4 cellular contexts compared by ENCODE assay signal in the genomic region with DNA sequence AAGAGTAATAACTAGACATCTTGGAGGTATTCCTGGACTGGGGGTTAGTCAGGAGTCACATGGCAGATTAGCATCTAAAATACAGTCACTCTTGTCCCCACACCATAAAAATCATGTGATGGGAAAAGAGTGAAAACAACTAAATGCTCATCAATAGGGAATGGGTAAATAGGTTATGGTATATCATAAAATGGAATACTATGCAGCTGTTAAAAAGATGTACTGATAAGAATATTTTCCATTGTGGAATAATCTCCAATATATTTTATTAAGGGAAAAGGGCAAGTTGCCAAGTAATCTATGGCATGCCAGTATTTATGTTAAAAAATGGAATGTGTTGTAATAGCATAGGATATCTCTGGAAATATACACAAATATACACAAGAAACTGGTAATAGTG.
TF ChIP-seq lines count a peak whose summit lies in the region.

No MANE protein-coding gene starts in this region.

TF ChIP-seq in SK-N-SH treated with all-trans-retinoic acid at 6 μM for 48 hours, 23 proteins besides CTCF, POLR2A, EP300 and RAD21 (continued from another document):
- peak; percentile 99 for TF ChIP-seq ZNF8 (CRISPR knock-in tag; IDR thresholded peaks at IDR 0.05)

TF ChIP-seq in SK-N-SH, 30 proteins besides CTCF, POLR2A, EP300 and RAD21:
- TF ChIP-seq, protein P1, sequence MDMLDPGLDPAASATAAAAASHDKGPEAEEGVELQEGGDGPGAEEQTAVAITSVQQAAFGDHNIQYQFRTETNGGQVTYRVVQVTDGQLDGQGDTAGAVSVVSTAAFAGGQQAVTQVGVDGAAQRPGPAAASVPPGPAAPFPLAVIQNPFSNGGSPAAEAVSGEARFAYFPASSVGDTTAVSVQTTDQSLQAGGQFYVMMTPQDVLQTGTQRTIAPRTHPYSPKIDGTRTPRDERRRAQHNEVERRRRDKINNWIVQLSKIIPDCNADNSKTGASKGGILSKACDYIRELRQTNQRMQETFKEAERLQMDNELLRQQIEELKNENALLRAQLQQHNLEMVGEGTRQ (IDR thresholded peaks at IDR 0.05; ENCODE audit: borderline replicate concordance, low read depth, low read length), result no peak
- TF ChIP-seq, protein P2, sequence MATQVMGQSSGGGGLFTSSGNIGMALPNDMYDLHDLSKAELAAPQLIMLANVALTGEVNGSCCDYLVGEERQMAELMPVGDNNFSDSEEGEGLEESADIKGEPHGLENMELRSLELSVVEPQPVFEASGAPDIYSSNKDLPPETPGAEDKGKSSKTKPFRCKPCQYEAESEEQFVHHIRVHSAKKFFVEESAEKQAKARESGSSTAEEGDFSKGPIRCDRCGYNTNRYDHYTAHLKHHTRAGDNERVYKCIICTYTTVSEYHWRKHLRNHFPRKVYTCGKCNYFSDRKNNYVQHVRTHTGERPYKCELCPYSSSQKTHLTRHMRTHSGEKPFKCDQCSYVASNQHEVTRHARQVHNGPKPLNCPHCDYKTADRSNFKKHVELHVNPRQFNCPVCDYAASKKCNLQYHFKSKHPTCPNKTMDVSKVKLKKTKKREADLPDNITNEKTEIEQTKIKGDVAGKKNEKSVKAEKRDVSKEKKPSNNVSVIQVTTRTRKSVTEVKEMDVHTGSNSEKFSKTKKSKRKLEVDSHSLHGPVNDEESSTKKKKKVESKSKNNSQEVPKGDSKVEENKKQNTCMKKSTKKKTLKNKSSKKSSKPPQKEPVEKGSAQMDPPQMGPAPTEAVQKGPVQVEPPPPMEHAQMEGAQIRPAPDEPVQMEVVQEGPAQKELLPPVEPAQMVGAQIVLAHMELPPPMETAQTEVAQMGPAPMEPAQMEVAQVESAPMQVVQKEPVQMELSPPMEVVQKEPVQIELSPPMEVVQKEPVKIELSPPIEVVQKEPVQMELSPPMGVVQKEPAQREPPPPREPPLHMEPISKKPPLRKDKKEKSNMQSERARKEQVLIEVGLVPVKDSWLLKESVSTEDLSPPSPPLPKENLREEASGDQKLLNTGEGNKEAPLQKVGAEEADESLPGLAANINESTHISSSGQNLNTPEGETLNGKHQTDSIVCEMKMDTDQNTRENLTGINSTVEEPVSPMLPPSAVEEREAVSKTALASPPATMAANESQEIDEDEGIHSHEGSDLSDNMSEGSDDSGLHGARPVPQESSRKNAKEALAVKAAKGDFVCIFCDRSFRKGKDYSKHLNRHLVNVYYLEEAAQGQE (IDR thresholded peaks at IDR 0.05; ENCODE audit: low read depth, low read length), result no peak
- TF ChIP-seq NFIC (IDR thresholded peaks at IDR 0.05; ENCODE audit: borderline replicate concordance) (no peak), POLR2AphosphoS5 (IDR thresholded peaks at IDR 0.05; ENCODE audit: low read depth, low read length) (no peak), SIN3A (IDR thresholded peaks at IDR 0.05; ENCODE audit: borderline replicate concordance, low read depth, low read length) (no peak), RXRA (IDR thresholded peaks at IDR 0.05; ENCODE audit: borderline replicate concordance, low read depth) (no peak), GATA2 (CRISPR knock-in tag; IDR thresholded peaks at IDR 0.05) (no peak), RFX5 (IDR thresholded peaks at IDR 0.05; ENCODE audit: low read length) (no peak), EZH2phosphoT487 (IDR thresholded peaks at IDR 0.05; ENCODE audit: borderline replicate concordance, low read depth) (no peak)
- TF ChIP-seq, protein P3, sequence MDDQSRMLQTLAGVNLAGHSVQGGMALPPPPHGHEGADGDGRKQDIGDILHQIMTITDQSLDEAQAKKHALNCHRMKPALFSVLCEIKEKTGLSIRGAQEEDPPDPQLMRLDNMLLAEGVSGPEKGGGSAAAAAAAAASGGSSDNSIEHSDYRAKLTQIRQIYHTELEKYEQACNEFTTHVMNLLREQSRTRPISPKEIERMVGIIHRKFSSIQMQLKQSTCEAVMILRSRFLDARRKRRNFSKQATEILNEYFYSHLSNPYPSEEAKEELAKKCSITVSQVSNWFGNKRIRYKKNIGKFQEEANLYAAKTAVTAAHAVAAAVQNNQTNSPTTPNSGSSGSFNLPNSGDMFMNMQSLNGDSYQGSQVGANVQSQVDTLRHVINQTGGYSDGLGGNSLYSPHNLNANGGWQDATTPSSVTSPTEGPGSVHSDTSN (IDR thresholded peaks at IDR 0.05), result no peak
- TF ChIP-seq, protein P4, sequence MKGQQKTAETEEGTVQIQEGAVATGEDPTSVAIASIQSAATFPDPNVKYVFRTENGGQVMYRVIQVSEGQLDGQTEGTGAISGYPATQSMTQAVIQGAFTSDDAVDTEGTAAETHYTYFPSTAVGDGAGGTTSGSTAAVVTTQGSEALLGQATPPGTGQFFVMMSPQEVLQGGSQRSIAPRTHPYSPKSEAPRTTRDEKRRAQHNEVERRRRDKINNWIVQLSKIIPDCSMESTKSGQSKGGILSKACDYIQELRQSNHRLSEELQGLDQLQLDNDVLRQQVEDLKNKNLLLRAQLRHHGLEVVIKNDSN (IDR thresholded peaks at IDR 0.05; ENCODE audit: borderline replicate concordance, low read depth), result no peak

TF ChIP-seq in WTC11, 78 proteins besides CTCF, POLR2A, EP300 and RAD21 (continued from another document):
- TF ChIP-seq, protein P5, sequence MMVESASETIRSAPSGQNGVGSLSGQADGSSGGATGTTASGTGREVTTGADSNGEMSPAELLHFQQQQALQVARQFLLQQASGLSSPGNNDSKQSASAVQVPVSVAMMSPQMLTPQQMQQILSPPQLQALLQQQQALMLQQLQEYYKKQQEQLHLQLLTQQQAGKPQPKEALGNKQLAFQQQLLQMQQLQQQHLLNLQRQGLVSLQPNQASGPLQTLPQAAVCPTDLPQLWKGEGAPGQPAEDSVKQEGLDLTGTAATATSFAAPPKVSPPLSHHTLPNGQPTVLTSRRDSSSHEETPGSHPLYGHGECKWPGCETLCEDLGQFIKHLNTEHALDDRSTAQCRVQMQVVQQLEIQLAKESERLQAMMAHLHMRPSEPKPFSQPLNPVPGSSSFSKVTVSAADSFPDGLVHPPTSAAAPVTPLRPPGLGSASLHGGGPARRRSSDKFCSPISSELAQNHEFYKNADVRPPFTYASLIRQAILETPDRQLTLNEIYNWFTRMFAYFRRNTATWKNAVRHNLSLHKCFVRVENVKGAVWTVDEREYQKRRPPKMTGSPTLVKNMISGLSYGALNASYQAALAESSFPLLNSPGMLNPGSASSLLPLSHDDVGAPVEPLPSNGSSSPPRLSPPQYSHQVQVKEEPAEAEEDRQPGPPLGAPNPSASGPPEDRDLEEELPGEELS (CRISPR knock-in tag; IDR thresholded peaks at IDR 0.05), result no peak

TF ChIP-seq in H1, 55 proteins besides CTCF, POLR2A, EP300 and RAD21:
- no peak for TF ChIP-seq CTBP2 (IDR thresholded peaks at IDR 0.05; ENCODE audit: borderline replicate concordance, insufficient read depth, insufficient read length, low read length)
- peak in 1 of 2 experiments; percentile 46; a peak in 1 of 4 replicates for TF ChIP-seq HDAC2 (IDR thresholded peaks at IDR 0.05; ENCODE audit: borderline replicate concordance in 1 of 2, low read depth in 2 of 2, low read length in 2 of 2)
- peak; percentile 83 for TF ChIP-seq KDM1A (IDR thresholded peaks at IDR 0.05; ENCODE audit: borderline replicate concordance, low read length)
